Comparison of ENCODE assay signal across 19 cellular contexts in the genomic region with DNA sequence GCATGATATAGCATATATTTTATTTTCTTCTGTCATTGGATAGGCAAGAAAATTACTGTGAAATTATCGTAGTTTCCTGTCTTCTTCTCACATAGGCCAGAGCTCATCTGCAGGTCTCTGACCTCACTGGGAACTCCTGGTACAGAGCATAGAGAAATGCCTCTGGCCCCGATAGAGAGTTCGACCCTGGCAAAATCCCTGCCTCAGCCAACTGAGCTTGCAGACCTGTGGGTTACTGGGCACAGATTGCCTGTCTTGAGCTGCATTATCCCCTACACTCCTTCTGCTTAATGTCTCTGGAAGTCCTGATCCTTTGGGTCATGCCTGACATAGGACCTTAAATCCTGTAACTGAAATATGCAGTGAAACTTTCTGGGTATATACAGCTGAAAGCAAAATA.
DNase-seq lines count a peak whose midpoint lies in the region; ATAC-seq and TF ChIP-seq lines count a peak whose summit lies in the region.
"Had no signal": no experiment of that assay in that cellular context is flagged by ENCODE, and none has a peak within 500 bp of the region (broad histone marks: within the 10 kb centered on the region; RNA-seq: fewer than 3 reads in every experiment).

No MANE protein-coding gene starts in this region.

- TF ChIP-seq CTCF in WERI-Rb-1 (IDR thresholded peaks at IDR 0.05; ENCODE audit: low read depth, low read length) (no peak), neural progenitor cell (IDR thresholded peaks at IDR 0.05) (no peak)

- H2AFZ ChIP-seq in neural progenitor cell (replicated peaks) = peak overlapping the region; percentile 47

- H3K27me3 Mint-ChIP-seq in neural progenitor cell (ENCODE audit: insufficient read depth, low read depth) = peaks cover 2% of the 10 kb centered on the region
- H3K27me3 Mint-ChIP-seq: B cell; CD4-positive, CD25-positive, alpha-beta regulatory T cell had no signal

- H3K9ac ChIP-seq in HUES64 (ENCODE audit: low read depth, low read length) = no peak overlapping the region
- no peak overlapping the region for H3K9ac ChIP-seq in neural progenitor cell
- H3K9ac ChIP-seq: BLaER1 had no signal

- DNase-seq in D341Med (ENCODE audit: low spot score) (peak; percentile 51), WERI-Rb-1 (peak; percentile 85), neural progenitor cell (ENCODE audit: low spot score) (peak; percentile 4), right cardiac atrium (no peak)
- DNase-seq in activated naive CD4-positive, alpha-beta T cell (lab: John Stamatoyannopoulos, UW) = no peak
- DNase-seq: Caco-2; CD4-positive, CD25-positive, alpha-beta regulatory T cell; CD8-positive, alpha-beta T cell; DMS53; DMS79 treated with DMSO at 0.1 percent for 48 hours; GF-D8; H9 had no signal

- no peak overlapping the region for H3K4me2 ChIP-seq in neural progenitor cell
- H3K4me2 ChIP-seq: BLaER1 had no signal

- H3K9me3 ChIP-seq in HUES64 (ENCODE audit: insufficient read depth, low read depth, low read length) (peaks cover 13% of the 10 kb centered on the region; the same call in 1 of the 2 replicates), WERI-Rb-1 (ENCODE audit: severe bottlenecking) (no peaks in the 10 kb centered on the region), neural progenitor cell (ENCODE audit: low read depth) (no peaks in the 10 kb centered on the region), right cardiac atrium (ENCODE audit: control insufficient read depth, low read length) (no peaks in the 10 kb centered on the region)
- H3K9me3 ChIP-seq: Caco-2 had no signal

- no peaks in the 10 kb centered on the region for H3K4me1 Mint-ChIP-seq in neural progenitor cell
- H3K4me1 Mint-ChIP-seq: B cell; CD4-positive, CD25-positive, alpha-beta regulatory T cell had no signal

- H3K36me3 Mint-ChIP-seq in neural progenitor cell = no peaks in the 10 kb centered on the region
- H3K36me3 Mint-ChIP-seq: CD4-positive, CD25-positive, alpha-beta regulatory T cell; CD8-positive, alpha-beta T cell had no signal

- no peaks in the 10 kb centered on the region for H3K79me2 ChIP-seq in neural progenitor cell (ENCODE audit: low read depth)

- peak overlapping the region; percentile 18; the same call in 1 of the 2 replicates for H3K27ac ChIP-seq in HUES64 (ENCODE audit: low read depth, low read length)
- no peak overlapping the region for H3K27ac ChIP-seq in WERI-Rb-1
- H3K27ac ChIP-seq in neural progenitor cell = no peak overlapping the region
- no peak overlapping the region for H3K27ac ChIP-seq in right cardiac atrium (ENCODE audit: low read length)
- H3K27ac ChIP-seq: 22Rv1, BLaER1, C4-2B had no signal

- no peaks in the 10 kb centered on the region for H3F3A ChIP-seq in neural progenitor cell (ENCODE audit: low read depth)

- no peak for ATAC-seq in right cardiac atrium
- no peak for ATAC-seq in HG02970 (IDR thresholded peaks at IDR 0.05; ENCODE audit: low FRiP score, unreplicated experiment)
- ATAC-seq: CD8-positive, alpha-beta T cell; HCT116 had no signal

- no peaks in the 10 kb centered on the region for H3K4me1 ChIP-seq in HUES64 (ENCODE audit: insufficient read depth, low read length)
- H3K4me1 ChIP-seq in neural progenitor cell = no peaks in the 10 kb centered on the region
- no peaks in the 10 kb centered on the region for H3K4me1 ChIP-seq in right cardiac atrium (ENCODE audit: control insufficient read depth, insufficient read depth, low read length)
- H3K4me1 ChIP-seq: BLaER1, Caco-2 had no signal

- no peak overlapping the region for H3K27ac Mint-ChIP-seq in neural progenitor cell
- H3K27ac Mint-ChIP-seq: B cell; CD4-positive, CD25-positive, alpha-beta regulatory T cell; CD8-positive, alpha-beta T cell; H9 had no signal

- no peaks in the 10 kb centered on the region for H3K27me3 ChIP-seq in HUES64 (ENCODE audit: insufficient read depth, low read length)
- no peaks in the 10 kb centered on the region for H3K27me3 ChIP-seq in WERI-Rb-1 (ENCODE audit: insufficient read depth, low read depth, severe bottlenecking)
- no peaks in the 10 kb centered on the region for H3K27me3 ChIP-seq in neural progenitor cell
- H3K27me3 ChIP-seq in right cardiac atrium (ENCODE audit: control insufficient read depth, insufficient read depth) = no peaks in the 10 kb centered on the region
- H3K27me3 ChIP-seq: BLaER1 had no signal

- WGBS in HUES64 = 95% methylated on average over 3 of the region's 3 CpGs
- 67% methylated on average over 3 of the region's 3 CpGs for WGBS in right cardiac atrium

- intact Hi-C loops in right cardiac atrium (cut with DNase I) = no loop called here

- H4K20me1 ChIP-seq in neural progenitor cell (ENCODE audit: low read depth) = no peaks in the 10 kb centered on the region
- H4K20me1 ChIP-seq: BLaER1 had no signal

- H3K36me3 ChIP-seq in HUES64 (ENCODE audit: insufficient read depth, low read length) (no peaks in the 10 kb centered on the region), WERI-Rb-1 (no peaks in the 10 kb centered on the region), neural progenitor cell (no peaks in the 10 kb centered on the region)
- H3K36me3 ChIP-seq: BLaER1 had no signal

- H3K4me3 Mint-ChIP-seq in neural progenitor cell = no peak overlapping the region
- H3K4me3 Mint-ChIP-seq: B cell; CD4-positive, CD25-positive, alpha-beta regulatory T cell; CD8-positive, alpha-beta T cell; H9 had no signal

- no peaks in the 10 kb centered on the region for H3K9me3 Mint-ChIP-seq in neural progenitor cell

- H3K4me3 ChIP-seq in HUES64 (ENCODE audit: low read length) = no peak overlapping the region
- no peak overlapping the region for H3K4me3 ChIP-seq in WERI-Rb-1 (ENCODE audit: low read depth, low read length)
- no peak overlapping the region for H3K4me3 ChIP-seq in neural progenitor cell
- H3K4me3 ChIP-seq in right cardiac atrium (ENCODE audit: low read length) = no peak overlapping the region
- H3K4me3 ChIP-seq: BLaER1 had no signal

Comparison
In these comparisons a context has a peak if more than half of its experiments do, and no peak if none do; other contexts are left out.
1. DNase-seq: peak in D341Med (single experiment), WERI-Rb-1 (single experiment) and neural progenitor cell (single experiment); none in right cardiac atrium (0 of 3) and activated naive CD4-positive, alpha-beta T cell (0 of 4).